In genomic region chr5:75671506-75671905, GRCh38 we compare ENCODE assay signal across 23 cellular contexts.
"Had no signal": no experiment of that assay in that cellular context is flagged by ENCODE, and none has a peak within 500 bp of the region (broad histone marks: within the 10 kb centered on the region; RNA-seq: fewer than 3 reads in every experiment).

No MANE protein-coding gene starts in this region.

- H3K4me3 ChIP-seq: sigmoid colon, spleen, thyroid gland, upper lobe of right lung had no signal

- DNase-seq: activated CD4-positive, alpha-beta memory T cell treated with anti-CD3 and anti-CD28 coated beads for 36 hours; activated CD4-positive, alpha-beta T cell treated with anti-CD3 and anti-CD28 coated beads for 48 hours; activated gamma-delta T cell treated with Interleukin-2 at 50 U/mL for 16 hours; amniotic stem cell; cortex of kidney; endodermal cell; glutamatergic neuron; hippocampal formation; left ventricle myocardium superior; mammary epithelial cell; occipital lobe; posterior cingulate gyrus; sigmoid colon; spleen; stimulated activated CD4-positive, alpha-beta T cell treated with anti-CD3 and anti-CD28 coated beads, Interleukin-4, amount 100 ng/mL, for 24 hours; stimulated activated naive CD4-positive, alpha-beta T cell treated with Interleukin-2 at 50 U/mL for 16 hours; substantia nigra; thyroid gland; upper lobe of right lung had no signal

- H3K27ac ChIP-seq: epithelial cell of prostate, sigmoid colon, spleen, thyroid gland, upper lobe of right lung had no signal

- H3K36me3 ChIP-seq: thyroid gland, upper lobe of right lung had no signal

- H3K27ac Mint-ChIP-seq: activated naive CD4-positive, alpha-beta T cell treated with anti-CD3 and anti-CD28 coated beads, Interleukin-2, amount 50 U/mL, for 24 hours; endodermal cell had no signal

- H3K4me1 ChIP-seq: upper lobe of right lung had no signal

- H3K27me3 Mint-ChIP-seq: activated CD4-positive, alpha-beta memory T cell treated with anti-CD3 and anti-CD28 coated beads for 36 hours; activated naive CD4-positive, alpha-beta T cell treated with anti-CD3 and anti-CD28 coated beads, Interleukin-2, amount 50 U/mL, for 24 hours had no signal

- H3K9me3 ChIP-seq: sigmoid colon, spleen, thyroid gland, upper lobe of right lung had no signal

- ATAC-seq: left ventricle myocardium superior, SK-N-SH treated with all-trans-retinoic acid at 6 μM for 48 hours, upper lobe of right lung had no signal

- H3K9me3 Mint-ChIP-seq: activated CD4-positive, alpha-beta memory T cell treated with anti-CD3 and anti-CD28 coated beads for 36 hours; activated naive CD4-positive, alpha-beta T cell treated with anti-CD3 and anti-CD28 coated beads, Interleukin-2, amount 50 U/mL, for 24 hours; endodermal cell; neural crest cell had no signal

- H3K27me3 ChIP-seq: sigmoid colon, spleen, thyroid gland, upper lobe of right lung had no signal

- H3K4me3 Mint-ChIP-seq: activated CD4-positive, alpha-beta memory T cell treated with anti-CD3 and anti-CD28 coated beads for 36 hours; activated naive CD4-positive, alpha-beta T cell treated with anti-CD3 and anti-CD28 coated beads, Interleukin-2, amount 50 U/mL, for 24 hours; endodermal cell; neural crest cell had no signal
